ENCODE assay signal across 10 cellular contexts in genomic region chr12:82019533-82019932, GRCh38.
A peak's percentile ranks its signal among the peaks of the same experiment; 100 is the strongest.
DNase-seq lines count a peak whose midpoint lies in the region; ATAC-seq and TF ChIP-seq lines count a peak whose summit lies in the region.
"Had no signal": no experiment of that assay in that cellular context is flagged by ENCODE, and none has a peak within 500 bp of the region (broad histone marks: within the 10 kb centered on the region; RNA-seq: fewer than 3 reads in every experiment).

No MANE protein-coding gene starts in this region.

- no peaks in the 10 kb centered on the region for H3K9me2 ChIP-seq in hepatocyte (replicated peaks; ENCODE audit: insufficient read depth)

- in situ Hi-C loops in GM13977 (cut with MboI; ENCODE audit: low pct_unique_long_range_greater_than_20kb, low sequenced_read_pairs, unreplicated experiment): no loop called here

- no peaks in the 10 kb centered on the region for H3K79me2 ChIP-seq in hepatocyte

- no peaks in the 10 kb centered on the region for H3K9me3 ChIP-seq in RWPE2 (ENCODE audit: severe bottlenecking)
- H3K9me3 ChIP-seq in hepatocyte (ENCODE audit: low read depth): no peaks in the 10 kb centered on the region
- no peaks in the 10 kb centered on the region for H3K9me3 ChIP-seq in ascending aorta

- H4K20me1 ChIP-seq in hepatocyte (ENCODE audit: insufficient read depth, poor library complexity, severe bottlenecking): no peaks in the 10 kb centered on the region

- no peaks in the 10 kb centered on the region for H3K27me3 ChIP-seq in RWPE2 (ENCODE audit: insufficient read depth, poor library complexity, severe bottlenecking)
- H3K27me3 ChIP-seq in hepatocyte: no peaks in the 10 kb centered on the region
- no peaks in the 10 kb centered on the region for H3K27me3 ChIP-seq in ascending aorta

- TF ChIP-seq CTCF in C4-2B (conservative IDR thresholded peaks at IDR 0.05) (peak; percentile 30), GM13977 (IDR thresholded peaks at IDR 0.05; ENCODE audit: extremely low read depth, insufficient read depth, missing control alignments) (peak; percentile 1), RWPE2 (IDR thresholded peaks at IDR 0.05; ENCODE audit: poor library complexity, severe bottlenecking) (peak; percentile 33), hepatocyte (IDR thresholded peaks at IDR 0.05; ENCODE audit: poor library complexity) (peak; percentile 28), ascending aorta (IDR thresholded peaks at IDR 0.05) (no peak)

- ATAC-seq in RWPE2 (ENCODE audit: low read depth) (no peak), HG02938 (IDR thresholded peaks at IDR 0.05; ENCODE audit: unreplicated experiment) (no peak)

- H3K4me2 ChIP-seq in hepatocyte: no peak overlapping the region

- intact Hi-C loops in ascending aorta (cut with DNase I): no loop called here

- no peak overlapping the region for H3K4me3 ChIP-seq in RWPE2 (ENCODE audit: severe bottlenecking)
- no peak overlapping the region for H3K4me3 ChIP-seq in hepatocyte
- H3K4me3 ChIP-seq in ascending aorta: no peak overlapping the region

- no peaks in the 10 kb centered on the region for H3K4me1 ChIP-seq in RWPE2 (ENCODE audit: insufficient read depth, poor library complexity, severe bottlenecking)
- peaks cover 4% of the 10 kb centered on the region for H3K4me1 ChIP-seq in hepatocyte (ENCODE audit: insufficient read depth)
- H3K4me1 ChIP-seq in ascending aorta: no peaks in the 10 kb centered on the region

- DNase-seq in GM13977 (ENCODE audit: low spot score) (no peak), RWPE2 (ENCODE audit: low spot score) (no peak), hepatocyte (ENCODE audit: low spot score) (no peak), NCI-H2081 treated with DMSO at 0.1 percent for 48 hours (lab: John Stamatoyannopoulos, UW) (no peak), ascending aorta (ENCODE audit: low spot score in 2 of 2) (no peak), DMS153 treated with DMSO at 0.1 percent for 48 hours (lab: John Stamatoyannopoulos, UW; ENCODE audit: unreplicated experiment) (no peak)
- DNase-seq: NCI-H2107, Right ventricle myocardium superior had no signal

- H3K36me3 ChIP-seq in RWPE2 (ENCODE audit: low read depth): no peaks in the 10 kb centered on the region
- no peaks in the 10 kb centered on the region for H3K36me3 ChIP-seq in hepatocyte (replicated peaks; ENCODE audit: insufficient read depth, low read depth)
- H3K36me3 ChIP-seq in ascending aorta: no peaks in the 10 kb centered on the region

- H3K27ac ChIP-seq in C4-2B (no peak overlapping the region), RWPE2 (ENCODE audit: poor library complexity, severe bottlenecking) (no peak overlapping the region), hepatocyte (no peak overlapping the region), ascending aorta (no peak overlapping the region)

- no peak overlapping the region for H2AFZ ChIP-seq in hepatocyte

Comparison
In these comparisons a context has a peak if more than half of its experiments do, and no peak if none do; other contexts are left out.
1. CTCF ChIP-seq: peak in C4-2B (single experiment), GM13977 (single experiment), RWPE2 (single experiment) and hepatocyte (single experiment); none in ascending aorta (0 of 3).